30 cellular contexts compared by ENCODE assay signal in genomic region chr16:87579691-87580090, GRCh38. TPM values are rescaled to one million over a fixed set of nuclear protein-coding genes. Genes with fewer than 3 reads are reported as not detected.
"Had no signal": no experiment of that assay in that cellular context is flagged by ENCODE, and none has a peak within 500 bp of the region (broad histone marks: within the 10 kb centered on the region; RNA-seq: fewer than 3 reads in every experiment).

No MANE protein-coding gene starts in this region.

- DNase-seq: naive thymus-derived CD4-positive, alpha-beta T cell; natural killer cell; occipital lobe; pancreas; psoas muscle; right cardiac atrium; right lobe of liver; sigmoid colon; small intestine; stimulated activated CD4-positive, alpha-beta T cell treated with anti-CD3 and anti-CD28 coated beads, Interleukin-12 subunit alpha, Interleukin-12 subunit beta, amount 100 ng/mL, for 4 hours; stimulated activated CD4-positive, alpha-beta T cell treated with anti-CD3 and anti-CD28 coated beads, Interleukin-1b, Interleukin-23, amount 100 ng/mL, for 48 hours; stimulated activated CD4-positive, alpha-beta T cell treated with anti-CD3 and anti-CD28 coated beads, Interleukin-4, amount 100 ng/mL, for 1 hour; stimulated activated naive CD4-positive, alpha-beta T cell; stimulated activated naive CD8-positive, alpha-beta T cell treated with anti-CD3 and anti-CD28 coated beads, Interleukin-15, amount 100 ng/mL, for 72 hours; stimulated activated naive CD8-positive, alpha-beta T cell treated with anti-CD3 and anti-CD28 coated beads, Interleukin-15, Interleukin-2, amounts not matched to agents 100 U/mL and 50 U/mL, for 24 hours; substantia nigra; testis; tibial artery; transverse colon; upper lobe of right lung had no signal

- H3K9me3 Mint-ChIP-seq: naive thymus-derived CD4-positive, alpha-beta T cell; natural killer cell; nephron; neural progenitor cell; stimulated activated memory B cell treated with anti-CD40 and anti-IgM and Interleukin-4, amounts not matched to agents 10 μg/mL and 1 μg/mL and 100 μg/mL, for 72 hours; stimulated activated naive CD8-positive, alpha-beta T cell treated with anti-CD3 and anti-CD28 coated beads, Interleukin-15, amount 100 ng/mL, for 72 hours had no signal

- H3K36me3 ChIP-seq: neural progenitor cell, pancreas, right lobe of liver, sigmoid colon, spleen, suprapubic skin, tibial artery, transverse colon, upper lobe of right lung, vagina had no signal

- ATAC-seq: naive thymus-derived CD4-positive, alpha-beta T cell; natural killer cell; pancreas; psoas muscle; right cardiac atrium; right lobe of liver; stimulated activated memory B cell treated with anti-CD40 and anti-IgM and Interleukin-4, amounts not matched to agents 10 μg/mL and 1 μg/mL and 100 μg/mL, for 72 hours; stimulated activated naive CD8-positive, alpha-beta T cell treated with anti-CD3 and anti-CD28 coated beads, Interleukin-15, amount 100 ng/mL, for 72 hours; stimulated activated naive CD8-positive, alpha-beta T cell treated with anti-CD3 and anti-CD28 coated beads, Interleukin-15, Interleukin-2, amounts not matched to agents 100 U/mL and 50 U/mL, for 24 hours; upper lobe of right lung had no signal

- H3K27ac Mint-ChIP-seq: naive thymus-derived CD4-positive, alpha-beta T cell; natural killer cell; nephron; neural progenitor cell; stimulated activated memory B cell treated with anti-CD40 and anti-IgM and Interleukin-4, amounts not matched to agents 10 μg/mL and 1 μg/mL and 100 μg/mL, for 72 hours; stimulated activated naive CD8-positive, alpha-beta T cell treated with anti-CD3 and anti-CD28 coated beads, Interleukin-15, amount 100 ng/mL, for 72 hours; type B pancreatic cell had no signal

- H2AFZ ChIP-seq: neural progenitor cell had no signal

- FAIRE-seq: pancreas, small intestine, urothelium cell line had no signal

- H3K36me3 Mint-ChIP-seq: naive thymus-derived CD4-positive, alpha-beta T cell; natural killer cell; neural progenitor cell; stimulated activated memory B cell treated with anti-CD40 and anti-IgM and Interleukin-4, amounts not matched to agents 10 μg/mL and 1 μg/mL and 100 μg/mL, for 72 hours; type B pancreatic cell had no signal

- H3K4me3 Mint-ChIP-seq: naive thymus-derived CD4-positive, alpha-beta T cell; natural killer cell; nephron; neural progenitor cell; stimulated activated memory B cell treated with anti-CD40 and anti-IgM and Interleukin-4, amounts not matched to agents 10 μg/mL and 1 μg/mL and 100 μg/mL, for 72 hours; stimulated activated naive CD8-positive, alpha-beta T cell treated with anti-CD3 and anti-CD28 coated beads, Interleukin-15, amount 100 ng/mL, for 72 hours; type B pancreatic cell had no signal

- H3K27ac ChIP-seq: neural progenitor cell, pancreas, psoas muscle, right lobe of liver, sigmoid colon, spleen, suprapubic skin, testis, tibial artery, transverse colon, upper lobe of right lung, vagina had no signal

- H3K9me3 ChIP-seq: pancreas, psoas muscle, right lobe of liver, sigmoid colon, spleen, suprapubic skin, testis, tibial artery, transverse colon, upper lobe of right lung, vagina had no signal

- H3K4me1 ChIP-seq: pancreas, right lobe of liver, upper lobe of right lung had no signal

- H3K9ac ChIP-seq: neural progenitor cell had no signal

- H3K4me2 ChIP-seq: neural progenitor cell had no signal

- H3K27me3 ChIP-seq: neural progenitor cell, right lobe of liver, sigmoid colon, testis, tibial artery, vagina had no signal

- H3K4me3 ChIP-seq: neural progenitor cell, pancreas, psoas muscle, right lobe of liver, sigmoid colon, spleen, suprapubic skin, testis, tibial artery, transverse colon, upper lobe of right lung, vagina had no signal

- H3K4me1 Mint-ChIP-seq: naive thymus-derived CD4-positive, alpha-beta T cell; natural killer cell; stimulated activated memory B cell treated with anti-CD40 and anti-IgM and Interleukin-4, amounts not matched to agents 10 μg/mL and 1 μg/mL and 100 μg/mL, for 72 hours; stimulated activated naive CD8-positive, alpha-beta T cell treated with anti-CD3 and anti-CD28 coated beads, Interleukin-15, amount 100 ng/mL, for 72 hours had no signal

RNA-seq across cellular contexts. Expression of gene JPH3, which starts 22.6 kb away (rescaled TPM):
- total RNA-seq: naive thymus-derived CD4-positive, alpha-beta T cell; natural killer cell; osteoblast; skeletal muscle tissue; spleen; suprapubic skin had no signal
- polyA plus RNA-seq: naive thymus-derived CD4-positive, alpha-beta T cell had no signal
